ENCODE assay signal across 8 cellular contexts in genomic region chr3:83523470-83524073, GRCh38.
A peak's percentile ranks its signal among the peaks of the same experiment; 100 is the strongest.
DNase-seq lines count a peak whose midpoint lies in the region; ATAC-seq and TF ChIP-seq lines count a peak whose summit lies in the region.

No MANE protein-coding gene starts in this region.

- DNase-seq in Ammon's horn (ENCODE audit: low spot score) (peak; percentile 51), NCI-H510A (lab: John Stamatoyannopoulos, UW) (peak; percentile 20), brain microvascular endothelial cell (peak; percentile 49), kidney glomerular epithelial cell (lab: John Stamatoyannopoulos, UW) (peak; percentile 58), NCI-H774 (lab: John Stamatoyannopoulos, UW) (no peak)
- no peak for DNase-seq in activated effector memory CD4-positive, alpha-beta T cell treated with anti-CD3 and anti-CD28 coated beads, Interleukin-2, amount 50 U/mL, for 16 hours

- TF ChIP-seq CTCF in brain microvascular endothelial cell (IDR thresholded peaks at IDR 0.05; ENCODE audit: low read depth, low read length, missing control alignments) = peak; percentile 76

- no peaks in the 10 kb centered on the region for H3K36me3 ChIP-seq in brain microvascular endothelial cell (replicated peaks)

- ATAC-seq in GM19023 (IDR thresholded peaks at IDR 0.05; ENCODE audit: unreplicated experiment) (peak; percentile 86), HG03175 (IDR thresholded peaks at IDR 0.05; ENCODE audit: unreplicated experiment) (peak; percentile 66)

- no peak overlapping the region for H3K4me3 ChIP-seq in brain microvascular endothelial cell (ENCODE audit: low read depth, low read length)

- in situ Hi-C loops in brain microvascular endothelial cell (cut with HindIII; ENCODE audit: low pct_ligation_motif_present, low sequenced_read_pairs) = no loop called here

- no peaks in the 10 kb centered on the region for H3K27me3 ChIP-seq in brain microvascular endothelial cell (replicated peaks)

- no peak overlapping the region for H3K27ac ChIP-seq in brain microvascular endothelial cell

Comparison
In these comparisons a context has a peak if more than half of its experiments do, and no peak if none do; other contexts are left out.
1. DNase-seq: peak in Ammon's horn (single experiment), NCI-H510A (single experiment), brain microvascular endothelial cell (single experiment) and kidney glomerular epithelial cell (single experiment); none in activated effector memory CD4-positive, alpha-beta T cell treated with anti-CD3 and anti-CD28 coated beads, Interleukin-2, amount 50 U/mL, for 16 hours (single experiment) and NCI-H774 (single experiment).